In genomic region chr1:116521186-116521585, GRCh38 we compare ENCODE assay signal across 16 cellular contexts. TPM values are rescaled to one million over a fixed set of nuclear protein-coding genes. Genes with fewer than 3 reads are reported as not detected.
DNase-seq lines count a peak whose midpoint lies in the region; FAIRE-seq and TF ChIP-seq lines count a peak whose summit lies in the region.
"Had no signal": no experiment of that assay in that cellular context is flagged by ENCODE, and none has a peak within 500 bp of the region (broad histone marks: within the 10 kb centered on the region; RNA-seq: fewer than 3 reads in every experiment).

No MANE protein-coding gene starts in this region.

- H3K9ac ChIP-seq in astrocyte (ENCODE audit: low read length): no peak overlapping the region

- H3K4me1 ChIP-seq in ACC112 (ENCODE audit: control insufficient read depth, insufficient read depth, low read length, unreplicated experiment) (peaks cover 17% of the 10 kb centered on the region), astrocyte (ENCODE audit: insufficient read depth, low read length) (peaks cover 4% of the 10 kb centered on the region), hepatocyte (ENCODE audit: insufficient read depth) (no peaks in the 10 kb centered on the region)

- H3K36me3 Mint-ChIP-seq in astrocyte (ENCODE audit: low read depth, unreplicated experiment) (peaks cover 9% of the 10 kb centered on the region), mesothelial cell of epicardium (no peaks in the 10 kb centered on the region)
- H3K36me3 Mint-ChIP-seq: activated naive CD4-positive, alpha-beta T cell treated with anti-CD3 and anti-CD28 coated beads, Interleukin-2, amount 50 U/mL, for 24 hours had no signal

- H3K79me2 ChIP-seq in ACC112 (ENCODE audit: control insufficient read depth, insufficient read depth, low read length, unreplicated experiment) (no peaks in the 10 kb centered on the region), astrocyte (ENCODE audit: insufficient read depth, low read length) (no peaks in the 10 kb centered on the region), hepatocyte (no peaks in the 10 kb centered on the region)

- no peaks in the 10 kb centered on the region for H3K9me2 ChIP-seq in hepatocyte (replicated peaks; ENCODE audit: insufficient read depth)

- no peak for FAIRE-seq in astrocyte (lab: Jason Lieb, UNC)
- FAIRE-seq: TTC549 had no signal

- H3K9me3 ChIP-seq in astrocyte (ENCODE audit: insufficient read depth, low read depth, low read length) (no peaks in the 10 kb centered on the region), hepatocyte (ENCODE audit: low read depth) (no peaks in the 10 kb centered on the region)
- H3K9me3 ChIP-seq: mucosa of descending colon had no signal

- H4K20me1 ChIP-seq in astrocyte (ENCODE audit: insufficient read depth, low read length) (no peaks in the 10 kb centered on the region), hepatocyte (ENCODE audit: insufficient read depth, poor library complexity, severe bottlenecking) (no peaks in the 10 kb centered on the region)

- no peak for TF ChIP-seq CTCF in astrocyte (IDR thresholded peaks at IDR 0.05; ENCODE audit: insufficient read depth, low read depth, low read length)
- no peak for TF ChIP-seq CTCF in hepatocyte (IDR thresholded peaks at IDR 0.05; ENCODE audit: poor library complexity)
- TF ChIP-seq CTCF in mesothelial cell of epicardium (IDR thresholded peaks at IDR 0.05; ENCODE audit: unreplicated experiment): no peak

- peak overlapping the region; percentile 0 for H3K27ac Mint-ChIP-seq in astrocyte (ENCODE audit: unreplicated experiment)
- H3K27ac Mint-ChIP-seq in mesothelial cell of epicardium: no peak overlapping the region
- H3K27ac Mint-ChIP-seq: activated naive CD4-positive, alpha-beta T cell treated with anti-CD3 and anti-CD28 coated beads, Interleukin-2, amount 50 U/mL, for 24 hours had no signal

- no peaks in the 10 kb centered on the region for H3K27me3 Mint-ChIP-seq in astrocyte (ENCODE audit: low read depth, unreplicated experiment)
- no peaks in the 10 kb centered on the region for H3K27me3 Mint-ChIP-seq in mesothelial cell of epicardium (ENCODE audit: low read depth)
- H3K27me3 Mint-ChIP-seq: activated naive CD4-positive, alpha-beta T cell treated with anti-CD3 and anti-CD28 coated beads, Interleukin-2, amount 50 U/mL, for 24 hours had no signal

- H3K4me3 Mint-ChIP-seq in astrocyte (ENCODE audit: unreplicated experiment): no peak overlapping the region
- H3K4me3 Mint-ChIP-seq in mesothelial cell of epicardium: no peak overlapping the region
- H3K4me3 Mint-ChIP-seq: activated naive CD4-positive, alpha-beta T cell treated with anti-CD3 and anti-CD28 coated beads, Interleukin-2, amount 50 U/mL, for 24 hours had no signal

- H3K9me3 Mint-ChIP-seq in astrocyte (ENCODE audit: unreplicated experiment): no peaks in the 10 kb centered on the region
- peaks cover 10% of the 10 kb centered on the region for H3K9me3 Mint-ChIP-seq in mesothelial cell of epicardium
- H3K9me3 Mint-ChIP-seq: activated naive CD4-positive, alpha-beta T cell treated with anti-CD3 and anti-CD28 coated beads, Interleukin-2, amount 50 U/mL, for 24 hours had no signal

- H3K4me2 ChIP-seq in astrocyte (ENCODE audit: low read length) (no peak overlapping the region), hepatocyte (no peak overlapping the region)

- H3K27me3 ChIP-seq in ACC112 (ENCODE audit: insufficient read depth, low read length): no peaks in the 10 kb centered on the region
- no peaks in the 10 kb centered on the region for H3K27me3 ChIP-seq in astrocyte (ENCODE audit: insufficient read depth, low read length)
- H3K27me3 ChIP-seq in hepatocyte: no peaks in the 10 kb centered on the region

- DNase-seq in H4 (ENCODE audit: low spot score): peak; percentile 35
- DNase-seq in astrocyte (ENCODE audit: low read depth): peak; percentile 58
- peak; percentile 23 for DNase-seq in hepatocyte (ENCODE audit: low spot score)
- no peak for DNase-seq in nucleus accumbens (lab: John Stamatoyannopoulos, UW)
- no peak for DNase-seq in cerebellar cortex (ENCODE audit: low spot score)
- no peak for DNase-seq in retina
- no peak for DNase-seq in mesothelial cell of epicardium (ENCODE audit: low spot score in 2 of 2, unreplicated experiment in 2 of 2)
- DNase-seq: DMS153; KG1; mucosa of descending colon; NCI-H1930; SIG-M5; stimulated activated CD4-positive, alpha-beta T cell treated with anti-CD3 and anti-CD28 coated beads, Interleukin-2, amount 100 ng/mL, for 24 hours had no signal

- peaks cover 7% of the 10 kb centered on the region for H3K4me1 Mint-ChIP-seq in astrocyte (ENCODE audit: low read depth, unreplicated experiment)
- H3K4me1 Mint-ChIP-seq in mesothelial cell of epicardium: no peaks in the 10 kb centered on the region

- H3K27ac ChIP-seq in ACC112 (ENCODE audit: low read depth, low read length): peak overlapping the region; percentile 28
- no peak overlapping the region for H3K27ac ChIP-seq in astrocyte (ENCODE audit: low read depth, low read length)
- peak overlapping the region; percentile 61 for H3K27ac ChIP-seq in hepatocyte

- H3K4me3 ChIP-seq in ACC112 (ENCODE audit: low read depth, low read length) (no peak overlapping the region), astrocyte (ENCODE audit: insufficient read depth, low read depth, low read length) (no peak overlapping the region), hepatocyte (no peak overlapping the region)
- H3K4me3 ChIP-seq: mucosa of descending colon had no signal

- 0 out of 2 replicates have a peak, but pooled peaks cover 3% of the 10 kb centered on the region for H3K36me3 ChIP-seq in ACC112 (ENCODE audit: insufficient read depth, low read length)
- no peaks in the 10 kb centered on the region for H3K36me3 ChIP-seq in astrocyte (ENCODE audit: insufficient read depth, low read length)
- H3K36me3 ChIP-seq in hepatocyte (replicated peaks; ENCODE audit: insufficient read depth, low read depth): no peaks in the 10 kb centered on the region

- WGBS in hepatocyte (ENCODE audit: low lambda C conversion rate, missing lambda C conversion rate): 88% methylated on average over 3 of the region's 3 CpGs

- H2AFZ ChIP-seq in ACC112 (ENCODE audit: low read length, unreplicated experiment) (no peak overlapping the region), astrocyte (ENCODE audit: low read depth, low read length) (no peak overlapping the region), hepatocyte (no peak overlapping the region)

RNA-seq across cellular contexts. Expression of gene CD58, which starts 49.6 kb away (rescaled TPM):
- 15.9 and 18.4 TPM in 2 replicates for total RNA-seq in H4 (2014; rRNA removed; shearing (Covaris generic))
- 13.0 and 13.7 TPM in 2 replicates for total RNA-seq in astrocyte
- total RNA-seq in hepatocyte: 14.4 and 16.0 TPM in 2 replicates
- 23.3 and 26.9 TPM in 2 replicates for polyA plus RNA-seq in hepatocyte
- 6.6 to 8.0 TPM (median 7.6 TPM) in 3 replicates for total RNA-seq in mesothelial cell of epicardium

Comparison
In these comparisons a context has a peak if more than half of its experiments do, and no peak if none do; other contexts are left out.
1. DNase-seq: peak in H4 (single experiment), astrocyte (single experiment) and hepatocyte (single experiment); none in nucleus accumbens (0 of 56), cerebellar cortex (single experiment), retina (single experiment) and mesothelial cell of epicardium (0 of 2).